15 cellular contexts compared by ENCODE assay signal in genomic region chr19:58394821-58395219, GRCh38. TPM values are rescaled to one million over a fixed set of nuclear protein-coding genes. Genes with fewer than 3 reads are reported as not detected.
DNase-seq lines count a peak whose midpoint lies in the region; ATAC-seq, FAIRE-seq and TF ChIP-seq lines count a peak whose summit lies in the region.
"Had no signal": no experiment of that assay in that cellular context is flagged by ENCODE, and none has a peak within 500 bp of the region (broad histone marks: within the 10 kb centered on the region; RNA-seq: fewer than 3 reads in every experiment).

No MANE protein-coding gene starts in this region.

- WGBS in HepG2 (ENCODE audit: low lambda C conversion rate), result 88% methylated on average over 1 of the region's 3 CpGs

- intact Hi-C loops in natural killer cell (cut with micrococcal nuclease), result no loop called here
- intact Hi-C loops in HepG2 (cut with micrococcal nuclease; ENCODE audit: unreplicated experiment), result no loop called here
- intact Hi-C loops in vagina (cut with DNase I), result no loop called here

- H3K27me3 ChIP-seq in HepG2 (ENCODE audit: control insufficient read depth in 1 of 2, insufficient read depth in 2 of 2, low read length in 2 of 2) (no peaks in the 10 kb centered on the region), vagina (no peaks in the 10 kb centered on the region)

- in situ Hi-C loops in HepG2 (cut with HindIII; ENCODE audit: extremely low pct_ligation_motif_present, low pct_unique_long_range_greater_than_20kb), result no loop called here

- H3K4me1 ChIP-seq in HepG2 (ENCODE audit: insufficient read depth, low read length) (peaks cover 21% of the 10 kb centered on the region), vagina (peaks cover 27% of the 10 kb centered on the region)

- no peaks in the 10 kb centered on the region for H3K9me3 Mint-ChIP-seq in natural killer cell treated with Interleukin-12 subunit alpha and Interleukin-12 subunit beta and Interleukin-15 and Interleukin-18, amount 100 ng/mL, for 72 hours
- H3K9me3 Mint-ChIP-seq in natural killer cell, result no peaks in the 10 kb centered on the region
- no peaks in the 10 kb centered on the region for H3K9me3 Mint-ChIP-seq in activated CD8-positive, alpha-beta T cell treated with anti-CD3 and anti-CD28 coated beads, Interleukin-2, amount 10 ng/mL, durations not matched to agents 7 days and 5 days (ENCODE audit: insufficient read depth)
- H3K9me3 Mint-ChIP-seq: activated naive CD4-positive, alpha-beta T cell treated with anti-CD3 and anti-CD28 coated beads, Interleukin-2, amount 10 ng/mL, durations not matched to agents 7 days and 5 days; H9; memory B cell had no signal

- no peaks in the 10 kb centered on the region for H3K9me3 ChIP-seq in HepG2 (ENCODE audit: low read length)
- no peaks in the 10 kb centered on the region for H3K9me3 ChIP-seq in vagina
- H3K9me3 ChIP-seq: neutrophil, sigmoid colon had no signal

- peaks cover 6 to 16% of the 10 kb centered on the region in 2 donors for H3K4me1 Mint-ChIP-seq in natural killer cell treated with Interleukin-12 subunit alpha and Interleukin-12 subunit beta and Interleukin-15 and Interleukin-18, amount 100 ng/mL, for 72 hours (ENCODE audit: low read depth in 2 of 2)
- H3K4me1 Mint-ChIP-seq in natural killer cell, result peaks cover 0 to 4% of the 10 kb centered on the region in 2 donors
- peaks cover 40% of the 10 kb centered on the region for H3K4me1 Mint-ChIP-seq in activated CD8-positive, alpha-beta T cell treated with anti-CD3 and anti-CD28 coated beads, Interleukin-2, amount 10 ng/mL, durations not matched to agents 7 days and 5 days (ENCODE audit: low read depth)

- no peak overlapping the region for H3K4me3 ChIP-seq in HepG2 (replicated peaks in 1 of 3; ENCODE audit: insufficient read depth in 1 of 3, low read depth in 2 of 3, low read length in 3 of 3)
- H3K4me3 ChIP-seq in vagina, result no peak overlapping the region
- H3K4me3 ChIP-seq: sigmoid colon had no signal

- H3K36me3 ChIP-seq in HepG2 (replicated peaks in 1 of 2; ENCODE audit: control insufficient read depth in 1 of 2, insufficient read depth in 2 of 2, low read length in 2 of 2) (peaks cover 12 to 47% of the 10 kb centered on the region in 2 experiments), vagina (peaks cover 3 to 44% of the 10 kb centered on the region in 2 donors)

- H3K27me3 Mint-ChIP-seq in natural killer cell treated with Interleukin-12 subunit alpha and Interleukin-12 subunit beta and Interleukin-15 and Interleukin-18, amount 100 ng/mL, for 72 hours, result peaks cover 0 to 2% of the 10 kb centered on the region in 2 donors
- H3K27me3 Mint-ChIP-seq in natural killer cell (ENCODE audit: low read depth in 2 of 2), result peaks cover 0 to 20% of the 10 kb centered on the region in 2 donors
- H3K27me3 Mint-ChIP-seq in activated CD8-positive, alpha-beta T cell treated with anti-CD3 and anti-CD28 coated beads, Interleukin-2, amount 10 ng/mL, durations not matched to agents 7 days and 5 days (ENCODE audit: low read depth), result no peaks in the 10 kb centered on the region

- no peak for TF ChIP-seq CTCF in natural killer cell (IDR thresholded peaks at IDR 0.05)
- TF ChIP-seq CTCF in HepG2 (CRISPR knock-in tag; IDR thresholded peaks at IDR 0.05), result no peak
- TF ChIP-seq CTCF in vagina (IDR thresholded peaks at IDR 0.05), result no peak

- H4K20me1 ChIP-seq in HepG2 (ENCODE audit: insufficient read depth, low read length), result peaks cover 32% of the 10 kb centered on the region

- H3K27ac ChIP-seq in HepG2 (ENCODE audit: extremely low read length, insufficient read depth, low read length), result no peak overlapping the region
- H3K27ac ChIP-seq in vagina, result peak overlapping the region; percentile 36
- H3K27ac ChIP-seq: neutrophil, sigmoid colon had no signal

- no peak for ATAC-seq in natural killer cell treated with Interleukin-12 subunit alpha and Interleukin-12 subunit beta and Interleukin-15 and Interleukin-18, amount 100 ng/mL, for 72 hours
- ATAC-seq in natural killer cell (no peak), HepG2 (peak; percentile 1; the same call in 2 of the 3 replicates), GM18867 (IDR thresholded peaks at IDR 0.05; ENCODE audit: unreplicated experiment) (no peak)
- peak; percentile 4 for ATAC-seq in activated CD8-positive, alpha-beta T cell treated with anti-CD3 and anti-CD28 coated beads, Interleukin-2, amount 10 ng/mL, durations not matched to agents 7 days and 5 days

- no peak for TF ChIP-seq RAD21 in HepG2 (CRISPR knock-in tag; IDR thresholded peaks at IDR 0.05)

- no peak for TF ChIP-seq EP300 in HepG2 (IDR thresholded peaks at IDR 0.05; ENCODE audit: low read depth in 2 of 2, low read length in 2 of 2)
- TF ChIP-seq EP300 in HepG2 (CRISPR knock-in tag; IDR thresholded peaks at IDR 0.05; ENCODE audit: borderline replicate concordance), result no peak

- H2AFZ ChIP-seq in HepG2 (ENCODE audit: low read length), result no peak overlapping the region

- no peak overlapping the region for H3K27ac Mint-ChIP-seq in natural killer cell treated with Interleukin-12 subunit alpha and Interleukin-12 subunit beta and Interleukin-15 and Interleukin-18, amount 100 ng/mL, for 72 hours
- no peak overlapping the region for H3K27ac Mint-ChIP-seq in natural killer cell
- H3K27ac Mint-ChIP-seq in activated CD8-positive, alpha-beta T cell treated with anti-CD3 and anti-CD28 coated beads, Interleukin-2, amount 10 ng/mL, durations not matched to agents 7 days and 5 days, result no peak overlapping the region
- H3K27ac Mint-ChIP-seq: activated naive CD4-positive, alpha-beta T cell treated with anti-CD3 and anti-CD28 coated beads, Interleukin-2, amount 10 ng/mL, durations not matched to agents 7 days and 5 days had no signal

- FAIRE-seq in HepG2 (lab: Jason Lieb, UNC), result no peak

- TF ChIP-seq POLR2A in HepG2 (IDR thresholded peaks at IDR 0.05; ENCODE audit: insufficient read depth in 1 of 2, low read depth in 2 of 2, low read length in 2 of 2) (peak in 1 of 2 experiments; percentile 21; a peak in 1 of 4 replicates), vagina (IDR thresholded peaks at IDR 0.05) (no peak)

- H3K9ac ChIP-seq in HepG2 (ENCODE audit: insufficient read depth, low read depth, low read length), result no peak overlapping the region

- peaks cover 14% of the 10 kb centered on the region for H3K36me3 Mint-ChIP-seq in natural killer cell treated with Interleukin-12 subunit alpha and Interleukin-12 subunit beta and Interleukin-15 and Interleukin-18, amount 100 ng/mL, for 72 hours
- H3K36me3 Mint-ChIP-seq in natural killer cell, result peaks cover 8% of the 10 kb centered on the region
- H3K36me3 Mint-ChIP-seq in activated CD8-positive, alpha-beta T cell treated with anti-CD3 and anti-CD28 coated beads, Interleukin-2, amount 10 ng/mL, durations not matched to agents 7 days and 5 days (ENCODE audit: low read depth), result peaks cover 50% of the 10 kb centered on the region

- CTCF ChIA-PET in activated CD8-positive, alpha-beta T cell treated with anti-CD3 and anti-CD28 coated beads, Interleukin-2, amount 10 ng/mL, durations not matched to agents 7 days and 5 days (lab: Charles Lee), result no interaction called here
- CTCF ChIA-PET in HepG2 (lab: Yijun Ruan, JAX; ENCODE audit: low intra/inter-chr PET ratio, low total read pairs), result no interaction called here

- peaks cover 14% of the 10 kb centered on the region for H3K79me2 ChIP-seq in HepG2 (ENCODE audit: insufficient read depth, low read length)

- peak; percentile 28 for DNase-seq in natural killer cell treated with Interleukin-12 subunit alpha and Interleukin-12 subunit beta and Interleukin-15 and Interleukin-18, amount 100 ng/mL, for 72 hours (ENCODE audit: low spot score)
- DNase-seq in natural killer cell (no peak), HepG2 (ENCODE audit: low spot score) (no peak), vagina (ENCODE audit: extremely low spot score in 2 of 2) (no peak), HUDEP-2 (lab: John Stamatoyannopoulos, UW; ENCODE audit: unreplicated experiment in 76 of 76) (no peak)
- no peak for DNase-seq in activated CD8-positive, alpha-beta T cell treated with anti-CD3 and anti-CD28 coated beads, Interleukin-2, amount 10 ng/mL, durations not matched to agents 7 days and 5 days
- DNase-seq in stimulated activated CD4-positive, alpha-beta T cell treated with anti-CD3 and anti-CD28 coated beads, Interleukin-4, amount 100 ng/mL, for 24 hours, result no peak
- DNase-seq: activated naive CD4-positive, alpha-beta T cell treated with anti-CD3 and anti-CD28 coated beads, Interleukin-2, amount 10 ng/mL, durations not matched to agents 7 days and 5 days; effector CD8-positive, alpha-beta T cell; foreskin melanocyte; sigmoid colon had no signal

- no peak overlapping the region for H3K4me3 Mint-ChIP-seq in natural killer cell treated with Interleukin-12 subunit alpha and Interleukin-12 subunit beta and Interleukin-15 and Interleukin-18, amount 100 ng/mL, for 72 hours
- H3K4me3 Mint-ChIP-seq in natural killer cell, result no peak overlapping the region
- H3K4me3 Mint-ChIP-seq in activated CD8-positive, alpha-beta T cell treated with anti-CD3 and anti-CD28 coated beads, Interleukin-2, amount 10 ng/mL, durations not matched to agents 7 days and 5 days, result no peak overlapping the region
- H3K4me3 Mint-ChIP-seq: activated naive CD4-positive, alpha-beta T cell treated with anti-CD3 and anti-CD28 coated beads, Interleukin-2, amount 10 ng/mL, durations not matched to agents 7 days and 5 days; memory B cell had no signal

- no peak overlapping the region for H3K4me2 ChIP-seq in HepG2 (ENCODE audit: low read depth, low read length)

- POLR2A ChIA-PET in activated CD8-positive, alpha-beta T cell treated with anti-CD3 and anti-CD28 coated beads, Interleukin-2, amount 10 ng/mL, durations not matched to agents 7 days and 5 days (lab: Charles Lee), result interaction anchor here (0.8 kb wide), 1 partner anchor 32 kb away, joined by 3 read pairs; no protein-coding TSS in a partner anchor
- POLR2A ChIA-PET in HepG2 (lab: Yijun Ruan, JAX), result no interaction called here

- BruUV-seq in HepG2 (replicated peaks; lab: Mats Ljungman, UMichigan), result no TSS peak

RNA-seq across cellular contexts. Expression of gene RNF225, which starts 0.6 kb away (rescaled TPM):
- total RNA-seq in natural killer cell treated with Interleukin-12 subunit alpha and Interleukin-12 subunit beta and Interleukin-15 and Interleukin-18, amount 100 ng/mL, for 72 hours, result 1 to 10 TPM in 1 of 2 donors, under 1 TPM in 1; 0.59 to 3.2 TPM
- total RNA-seq in natural killer cell, result under 1 TPM in 1 of 3 donors, not detected in 2; 0.39 TPM
- total RNA-seq in activated CD8-positive, alpha-beta T cell treated with anti-CD3 and anti-CD28 coated beads, Interleukin-2, amount 10 ng/mL, durations not matched to agents 7 days and 5 days, result under 1 TPM; 0.84 to 0.99 TPM
- not detected in 2 replicates for total RNA-seq in HepG2 (2016; rRNA removed; fragmentation: Illumina TruSeq; extraction: Trizol)
- total RNA-seq in HepG2 (2016; cell fraction: cytosol; rRNA removed; fragmentation: Illumina TruSeq; extraction: Trizol; ENCODE audit: low read depth), result not detected in 2 replicates
- total RNA-seq in HepG2 (2016; cell fraction: insoluble cytoplasmic fraction; rRNA removed; fragmentation: Illumina TruSeq; extraction: Trizol), result not detected in 2 replicates
- not detected in 2 replicates for total RNA-seq in HepG2 (2016; cell fraction: membrane; rRNA removed; fragmentation: Illumina TruSeq; extraction: Trizol)
- total RNA-seq in HepG2 (2016; cell fraction: nucleus; rRNA removed; fragmentation: Illumina TruSeq; extraction: Trizol), result not detected in 2 replicates
- polyA plus RNA-seq in HepG2 (2011; rRNA removed), result not detected in 2 replicates
- polyA plus RNA-seq in HepG2 (2011; cell fraction: cytosol; rRNA removed), result not detected in 2 replicates
- polyA plus RNA-seq in HepG2 (2011; cell fraction: nucleus; rRNA removed), result 0.57 and 1.5 TPM in 2 replicates
- not detected in 2 replicates for polyA plus RNA-seq in HepG2 (2012)
- polyA plus RNA-seq in HepG2 (2016; cell fraction: cytosol; fragmentation: Illumina TruSeq; extraction: Trizol; ENCODE audit: low read depth), result not detected in 2 replicates
- not detected in 2 replicates for polyA plus RNA-seq in HepG2 (2016; cell fraction: insoluble cytoplasmic fraction; fragmentation: Illumina TruSeq; extraction: Trizol; ENCODE audit: low read depth)
- polyA plus RNA-seq in HepG2 (2016; cell fraction: membrane; fragmentation: Illumina TruSeq; extraction: Trizol; ENCODE audit: low read depth), result not detected in 2 replicates
- not detected in 2 replicates for polyA plus RNA-seq in HepG2 (2016; cell fraction: nucleus; fragmentation: Illumina TruSeq; extraction: Trizol; ENCODE audit: insufficient read depth, low read depth)
- polyA minus RNA-seq in HepG2 (2011; rRNA and poly(A)+ RNA removed; ENCODE audit: low replicate concordance), result 0.80 TPM in 1 of 2 replicates, not detected in the other
- not detected in 2 replicates for polyA minus RNA-seq in HepG2 (2011; cell fraction: cytosol; rRNA and poly(A)+ RNA removed)
- polyA minus RNA-seq in HepG2 (2011; cell fraction: nucleus; rRNA and poly(A)+ RNA removed), result 1.5 and 2.4 TPM in 2 replicates
- 0.98 TPM for total RNA-seq in vagina
- total RNA-seq: sigmoid colon had no signal

RNA-seq across cellular contexts. Expression of gene RPS5, which starts 7.8 kb away (rescaled TPM):
- 100 to 1,000 TPM; 757 to 786 TPM for total RNA-seq in natural killer cell treated with Interleukin-12 subunit alpha and Interleukin-12 subunit beta and Interleukin-15 and Interleukin-18, amount 100 ng/mL, for 72 hours
- total RNA-seq in natural killer cell, result 100 to 1,000 TPM; 406 to 580 (median 525) TPM
- total RNA-seq in activated CD8-positive, alpha-beta T cell treated with anti-CD3 and anti-CD28 coated beads, Interleukin-2, amount 10 ng/mL, durations not matched to agents 7 days and 5 days, result 1,000 to 10,000 TPM; 1,111 to 1,173 TPM
- 1,544 and 1,715 TPM in 2 replicates for total RNA-seq in HepG2 (2016; rRNA removed; fragmentation: Illumina TruSeq; extraction: Trizol)
- 2,017 and 2,110 TPM in 2 replicates for total RNA-seq in HepG2 (2016; cell fraction: cytosol; rRNA removed; fragmentation: Illumina TruSeq; extraction: Trizol; ENCODE audit: low read depth)
- total RNA-seq in HepG2 (2016; cell fraction: insoluble cytoplasmic fraction; rRNA removed; fragmentation: Illumina TruSeq; extraction: Trizol), result 1,517 and 1,921 TPM in 2 replicates
- total RNA-seq in HepG2 (2016; cell fraction: membrane; rRNA removed; fragmentation: Illumina TruSeq; extraction: Trizol), result 2,939 and 3,145 TPM in 2 replicates
- total RNA-seq in HepG2 (2016; cell fraction: nucleus; rRNA removed; fragmentation: Illumina TruSeq; extraction: Trizol), result 614 and 724 TPM in 2 replicates
- 4,145 and 4,408 TPM in 2 replicates for polyA plus RNA-seq in HepG2 (2011; rRNA removed)
- polyA plus RNA-seq in HepG2 (2011; cell fraction: cytosol; rRNA removed), result 3,539 and 5,584 TPM in 2 replicates
- 1,780 and 1,928 TPM in 2 replicates for polyA plus RNA-seq in HepG2 (2011; cell fraction: nucleus; rRNA removed)
- polyA plus RNA-seq in HepG2 (2012), result 1,706 and 1,819 TPM in 2 replicates
- 2,310 and 2,596 TPM in 2 replicates for polyA plus RNA-seq in HepG2 (2016; cell fraction: cytosol; fragmentation: Illumina TruSeq; extraction: Trizol; ENCODE audit: low read depth)
- 1,782 and 1,827 TPM in 2 replicates for polyA plus RNA-seq in HepG2 (2016; cell fraction: insoluble cytoplasmic fraction; fragmentation: Illumina TruSeq; extraction: Trizol; ENCODE audit: low read depth)
- 3,073 and 3,180 TPM in 2 replicates for polyA plus RNA-seq in HepG2 (2016; cell fraction: membrane; fragmentation: Illumina TruSeq; extraction: Trizol; ENCODE audit: low read depth)
- 1,095 and 1,142 TPM in 2 replicates for polyA plus RNA-seq in HepG2 (2016; cell fraction: nucleus; fragmentation: Illumina TruSeq; extraction: Trizol; ENCODE audit: insufficient read depth, low read depth)
- polyA minus RNA-seq in HepG2 (2011; rRNA and poly(A)+ RNA removed; ENCODE audit: low replicate concordance), result 2,710 and 3,749 TPM in 2 replicates
- polyA minus RNA-seq in HepG2 (2011; cell fraction: cytosol; rRNA and poly(A)+ RNA removed), result 541 and 557 TPM in 2 replicates
- 340 and 381 TPM in 2 replicates for polyA minus RNA-seq in HepG2 (2011; cell fraction: nucleus; rRNA and poly(A)+ RNA removed)
- 1,974 TPM for total RNA-seq in vagina

RNA-seq across cellular contexts. Expression of gene ZNF584, which starts 13.6 kb away (rescaled TPM):
- 10 to 100 TPM in 1 of 2 donors, 1 to 10 TPM in 1; 8.4 to 18.5 TPM for total RNA-seq in natural killer cell treated with Interleukin-12 subunit alpha and Interleukin-12 subunit beta and Interleukin-15 and Interleukin-18, amount 100 ng/mL, for 72 hours
- 1 to 10 TPM; 1.6 to 3.9 (median 2.8) TPM for total RNA-seq in natural killer cell
- 10 to 100 TPM in 1 of 2 experiments, 1 to 10 TPM in 1; 9.4 to 11.5 TPM for total RNA-seq in activated CD8-positive, alpha-beta T cell treated with anti-CD3 and anti-CD28 coated beads, Interleukin-2, amount 10 ng/mL, durations not matched to agents 7 days and 5 days
- total RNA-seq in HepG2 (2016; rRNA removed; fragmentation: Illumina TruSeq; extraction: Trizol), result 6.8 and 7.0 TPM in 2 replicates
- total RNA-seq in HepG2 (2016; cell fraction: cytosol; rRNA removed; fragmentation: Illumina TruSeq; extraction: Trizol; ENCODE audit: low read depth), result 2.7 and 3.0 TPM in 2 replicates
- total RNA-seq in HepG2 (2016; cell fraction: insoluble cytoplasmic fraction; rRNA removed; fragmentation: Illumina TruSeq; extraction: Trizol), result 7.0 and 7.6 TPM in 2 replicates
- 5.6 and 7.1 TPM in 2 replicates for total RNA-seq in HepG2 (2016; cell fraction: membrane; rRNA removed; fragmentation: Illumina TruSeq; extraction: Trizol)
- 4.6 and 6.5 TPM in 2 replicates for total RNA-seq in HepG2 (2016; cell fraction: nucleus; rRNA removed; fragmentation: Illumina TruSeq; extraction: Trizol)
- polyA plus RNA-seq in HepG2 (2011; rRNA removed), result 2.4 and 3.3 TPM in 2 replicates
- 2.2 and 2.4 TPM in 2 replicates for polyA plus RNA-seq in HepG2 (2011; cell fraction: cytosol; rRNA removed)
- polyA plus RNA-seq in HepG2 (2011; cell fraction: nucleus; rRNA removed), result 2.7 and 3.7 TPM in 2 replicates
- polyA plus RNA-seq in HepG2 (2012), result 2.1 and 2.6 TPM in 2 replicates
- polyA plus RNA-seq in HepG2 (2016; cell fraction: cytosol; fragmentation: Illumina TruSeq; extraction: Trizol; ENCODE audit: low read depth), result 1.5 and 2.0 TPM in 2 replicates
- 4.1 and 4.8 TPM in 2 replicates for polyA plus RNA-seq in HepG2 (2016; cell fraction: insoluble cytoplasmic fraction; fragmentation: Illumina TruSeq; extraction: Trizol; ENCODE audit: low read depth)
- polyA plus RNA-seq in HepG2 (2016; cell fraction: membrane; fragmentation: Illumina TruSeq; extraction: Trizol; ENCODE audit: low read depth), result 2.5 and 4.0 TPM in 2 replicates
- 6.0 and 6.2 TPM in 2 replicates for polyA plus RNA-seq in HepG2 (2016; cell fraction: nucleus; fragmentation: Illumina TruSeq; extraction: Trizol; ENCODE audit: insufficient read depth, low read depth)
- polyA minus RNA-seq in HepG2 (2011; rRNA and poly(A)+ RNA removed; ENCODE audit: low replicate concordance), result 5.5 and 35.4 TPM in 2 replicates
- polyA minus RNA-seq in HepG2 (2011; cell fraction: cytosol; rRNA and poly(A)+ RNA removed), result 2.7 and 2.9 TPM in 2 replicates
- 4.2 and 4.6 TPM in 2 replicates for polyA minus RNA-seq in HepG2 (2011; cell fraction: nucleus; rRNA and poly(A)+ RNA removed)
- total RNA-seq in vagina, result 16.7 TPM

RNA-seq across cellular contexts. Expression of gene ZNF837, which starts 14.0 kb away (rescaled TPM):
- under 1 TPM; 0.71 to 0.86 TPM for total RNA-seq in natural killer cell treated with Interleukin-12 subunit alpha and Interleukin-12 subunit beta and Interleukin-15 and Interleukin-18, amount 100 ng/mL, for 72 hours
- total RNA-seq in natural killer cell (1 to 10 TPM in 2 of 3 donors, under 1 TPM in 1; 0.63 to 1.4 (median 1.3) TPM), HepG2 (2016; rRNA removed; fragmentation: Illumina TruSeq; extraction: Trizol) (0.73 and 1.3 TPM in 2 replicates), vagina (1.2 TPM)
- 1 to 10 TPM; 1.3 to 1.5 TPM for total RNA-seq in activated CD8-positive, alpha-beta T cell treated with anti-CD3 and anti-CD28 coated beads, Interleukin-2, amount 10 ng/mL, durations not matched to agents 7 days and 5 days
- total RNA-seq in HepG2 (2016; cell fraction: cytosol; rRNA removed; fragmentation: Illumina TruSeq; extraction: Trizol; ENCODE audit: low read depth), result 0.71 and 0.79 TPM in 2 replicates
- total RNA-seq in HepG2 (2016; cell fraction: insoluble cytoplasmic fraction; rRNA removed; fragmentation: Illumina TruSeq; extraction: Trizol), result 0.68 and 1.8 TPM in 2 replicates
- total RNA-seq in HepG2 (2016; cell fraction: membrane; rRNA removed; fragmentation: Illumina TruSeq; extraction: Trizol), result 1.5 and 2.2 TPM in 2 replicates
- 1.0 and 1.6 TPM in 2 replicates for total RNA-seq in HepG2 (2016; cell fraction: nucleus; rRNA removed; fragmentation: Illumina TruSeq; extraction: Trizol)
- polyA plus RNA-seq in HepG2 (2011; rRNA removed), result 0.29 and 0.69 TPM in 2 replicates
- 0.37 and 0.87 TPM in 2 replicates for polyA plus RNA-seq in HepG2 (2011; cell fraction: cytosol; rRNA removed)
- 1.6 TPM in 2 replicates for polyA plus RNA-seq in HepG2 (2011; cell fraction: nucleus; rRNA removed)
- polyA plus RNA-seq in HepG2 (2012), result 0.47 and 0.56 TPM in 2 replicates
- 0.55 and 0.72 TPM in 2 replicates for polyA plus RNA-seq in HepG2 (2016; cell fraction: cytosol; fragmentation: Illumina TruSeq; extraction: Trizol; ENCODE audit: low read depth)
- 0.70 and 0.97 TPM in 2 replicates for polyA plus RNA-seq in HepG2 (2016; cell fraction: insoluble cytoplasmic fraction; fragmentation: Illumina TruSeq; extraction: Trizol; ENCODE audit: low read depth)
- polyA plus RNA-seq in HepG2 (2016; cell fraction: membrane; fragmentation: Illumina TruSeq; extraction: Trizol; ENCODE audit: low read depth), result 0.61 and 0.99 TPM in 2 replicates
- polyA plus RNA-seq in HepG2 (2016; cell fraction: nucleus; fragmentation: Illumina TruSeq; extraction: Trizol; ENCODE audit: insufficient read depth, low read depth), result 0.38 and 1.3 TPM in 2 replicates
- 0.47 and 1.0 TPM in 2 replicates for polyA minus RNA-seq in HepG2 (2011; rRNA and poly(A)+ RNA removed; ENCODE audit: low replicate concordance)
- 0.44 and 0.69 TPM in 2 replicates for polyA minus RNA-seq in HepG2 (2011; cell fraction: cytosol; rRNA and poly(A)+ RNA removed)
- polyA minus RNA-seq in HepG2 (2011; cell fraction: nucleus; rRNA and poly(A)+ RNA removed), result 0.25 and 0.90 TPM in 2 replicates

RNA-seq across cellular contexts. Expression of gene ZNF497, which starts 32.3 kb away (rescaled TPM):
- total RNA-seq in natural killer cell treated with Interleukin-12 subunit alpha and Interleukin-12 subunit beta and Interleukin-15 and Interleukin-18, amount 100 ng/mL, for 72 hours, result 1 to 10 TPM in 1 of 2 donors, under 1 TPM in 1; 0.52 to 1.4 TPM
- total RNA-seq in natural killer cell, result under 1 TPM; 0.40 to 0.61 (median 0.60) TPM
- total RNA-seq in activated CD8-positive, alpha-beta T cell treated with anti-CD3 and anti-CD28 coated beads, Interleukin-2, amount 10 ng/mL, durations not matched to agents 7 days and 5 days, result 1 to 10 TPM; 1.5 to 1.7 TPM
- 1.1 and 1.9 TPM in 2 replicates for total RNA-seq in HepG2 (2016; rRNA removed; fragmentation: Illumina TruSeq; extraction: Trizol)
- total RNA-seq in HepG2 (2016; cell fraction: cytosol; rRNA removed; fragmentation: Illumina TruSeq; extraction: Trizol; ENCODE audit: low read depth), result 0.10 and 0.53 TPM in 2 replicates
- 1.4 and 1.9 TPM in 2 replicates for total RNA-seq in HepG2 (2016; cell fraction: insoluble cytoplasmic fraction; rRNA removed; fragmentation: Illumina TruSeq; extraction: Trizol)
- 0.76 and 0.77 TPM in 2 replicates for total RNA-seq in HepG2 (2016; cell fraction: membrane; rRNA removed; fragmentation: Illumina TruSeq; extraction: Trizol)
- total RNA-seq in HepG2 (2016; cell fraction: nucleus; rRNA removed; fragmentation: Illumina TruSeq; extraction: Trizol), result 1.4 and 2.1 TPM in 2 replicates
- polyA plus RNA-seq in HepG2 (2011; rRNA removed), result 1.5 and 1.8 TPM in 2 replicates
- polyA plus RNA-seq in HepG2 (2011; cell fraction: cytosol; rRNA removed), result 0.74 and 1.2 TPM in 2 replicates
- 9.3 and 11.8 TPM in 2 replicates for polyA plus RNA-seq in HepG2 (2011; cell fraction: nucleus; rRNA removed)
- polyA plus RNA-seq in HepG2 (2012), result 0.83 and 1.1 TPM in 2 replicates
- polyA plus RNA-seq in HepG2 (2016; cell fraction: cytosol; fragmentation: Illumina TruSeq; extraction: Trizol; ENCODE audit: low read depth), result 0.10 and 0.16 TPM in 2 replicates
- polyA plus RNA-seq in HepG2 (2016; cell fraction: insoluble cytoplasmic fraction; fragmentation: Illumina TruSeq; extraction: Trizol; ENCODE audit: low read depth), result 0.84 and 1.1 TPM in 2 replicates
- polyA plus RNA-seq in HepG2 (2016; cell fraction: membrane; fragmentation: Illumina TruSeq; extraction: Trizol; ENCODE audit: low read depth), result 0.37 and 0.49 TPM in 2 replicates
- 3.8 and 4.5 TPM in 2 replicates for polyA plus RNA-seq in HepG2 (2016; cell fraction: nucleus; fragmentation: Illumina TruSeq; extraction: Trizol; ENCODE audit: insufficient read depth, low read depth)
- 3.8 and 4.0 TPM in 2 replicates for polyA minus RNA-seq in HepG2 (2011; rRNA and poly(A)+ RNA removed; ENCODE audit: low replicate concordance)
- polyA minus RNA-seq in HepG2 (2011; cell fraction: cytosol; rRNA and poly(A)+ RNA removed), result 0.40 and 0.79 TPM in 2 replicates
- polyA minus RNA-seq in HepG2 (2011; cell fraction: nucleus; rRNA and poly(A)+ RNA removed), result 2.7 and 3.0 TPM in 2 replicates
- 3.4 TPM for total RNA-seq in vagina

Comparison
In these comparisons a context has a peak if more than half of its experiments do, and no peak if none do; other contexts are left out.
1. ATAC-seq: peak in activated CD8-positive, alpha-beta T cell treated with anti-CD3 and anti-CD28 coated beads, Interleukin-2, amount 10 ng/mL, durations not matched to agents 7 days and 5 days (single experiment) and HepG2 (single experiment); none in natural killer cell treated with Interleukin-12 subunit alpha and Interleukin-12 subunit beta and Interleukin-15 and Interleukin-18, amount 100 ng/mL, for 72 hours (0 of 2), natural killer cell (0 of 3) and GM18867 (single experiment).